In genomic region chr5:96968614-96969013, GRCh38 we compare ENCODE assay signal across 1 cellular context.
TF ChIP-seq lines count a peak whose summit lies in the region.

No MANE protein-coding gene starts in this region.

TF ChIP-seq in HepG2, 621 proteins besides CTCF, POLR2A, EP300 and RAD21:
- TF ChIP-seq ARHGAP35 (CRISPR knock-in tag; IDR thresholded peaks at IDR 0.05; ENCODE audit: borderline replicate concordance) = no peak
- no peak for TF ChIP-seq SP4 (CRISPR knock-in tag; IDR thresholded peaks at IDR 0.05)
- no peak for TF ChIP-seq PCBP2 (optimal IDR thresholded peaks at IDR 0.05; ENCODE audit: low read depth, low read length, poor library complexity, severe bottlenecking)
- TF ChIP-seq ATM (IDR thresholded peaks at IDR 0.05; ENCODE audit: borderline replicate concordance) = no peak
- TF ChIP-seq ZNF672 (CRISPR knock-in tag; IDR thresholded peaks at IDR 0.05) = no peak
- no peak for TF ChIP-seq TRIM22 (IDR thresholded peaks at IDR 0.05)
- TF ChIP-seq NR2F1 (CRISPR knock-in tag; IDR thresholded peaks at IDR 0.05) = no peak
TF ChIP-seq in HepG2: peak in this region for 0.
